Comparison of ENCODE assay signal across 11 cellular contexts in the genomic region with DNA sequence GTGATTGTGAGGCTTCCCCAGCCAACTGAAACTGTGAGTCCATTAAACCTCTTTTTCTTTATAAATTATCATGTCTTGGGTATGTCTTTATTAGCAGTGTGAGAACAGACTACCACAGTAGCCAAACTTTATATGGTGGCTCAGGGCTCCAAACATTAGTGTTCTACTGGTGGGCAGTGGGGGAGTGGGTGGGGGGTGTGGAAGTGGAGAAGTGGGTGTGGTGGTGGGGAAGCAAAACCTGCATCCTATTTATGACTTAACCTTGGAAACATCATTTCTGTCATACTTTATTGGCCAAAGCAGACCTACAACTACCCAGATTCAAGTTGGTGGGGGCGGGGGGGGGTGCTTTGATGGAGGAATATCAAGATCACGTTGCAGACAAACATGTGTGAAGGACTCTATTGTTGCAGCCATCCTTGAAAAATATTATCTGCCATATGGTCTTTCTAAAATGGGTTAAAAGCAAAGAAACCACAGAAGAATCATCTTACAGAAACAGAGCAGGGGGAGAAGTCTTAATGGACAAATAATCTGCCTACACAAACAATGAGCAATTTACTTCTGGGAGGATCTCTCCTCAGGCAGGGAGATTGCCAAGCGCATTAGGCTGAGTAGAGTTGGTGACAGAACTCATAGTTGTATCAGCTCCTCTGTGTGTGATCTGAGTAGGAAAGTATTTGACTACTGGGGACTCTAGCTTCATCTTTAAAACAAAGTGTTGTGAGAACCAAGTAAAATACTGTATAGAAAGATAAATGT. TPM values are rescaled to one million over a fixed set of nuclear protein-coding genes. Genes with fewer than 3 reads are reported as not detected.
DNase-seq lines count a peak whose midpoint lies in the region; ATAC-seq, FAIRE-seq and TF ChIP-seq lines count a peak whose summit lies in the region.
"Had no signal": no experiment of that assay in that cellular context is flagged by ENCODE, and none has a peak within 500 bp of the region (broad histone marks: within the 10 kb centered on the region; RNA-seq: fewer than 3 reads in every experiment).

No MANE protein-coding gene starts in this region.

- H2AFZ ChIP-seq in HepG2 (ENCODE audit: low read length), result no peak overlapping the region
- H2AFZ ChIP-seq in hepatocyte, result peak overlapping the region; percentile 85

- TF ChIP-seq POLR2A in HepG2 (IDR thresholded peaks at IDR 0.05; ENCODE audit: insufficient read depth in 1 of 2, low read depth in 2 of 2, low read length in 2 of 2) (no peak), right lobe of liver (IDR thresholded peaks at IDR 0.05) (no peak)

- H3K4me3 Mint-ChIP-seq in T-helper 17 cell, result peak overlapping the region; percentile 98

- no peak for FAIRE-seq in HepG2 (lab: Jason Lieb, UNC)
- FAIRE-seq in frontal cortex (lab: Jason Lieb, UNC), result no peak
- FAIRE-seq: H54 had no signal

- H3K9ac ChIP-seq in HepG2 (ENCODE audit: insufficient read depth, low read depth, low read length), result peak overlapping the region; percentile 95

- peaks cover 0 to 6% of the 10 kb centered on the region in 2 experiments; a peak in 3 of 5 replicates for H3K27me3 ChIP-seq in HepG2 (ENCODE audit: control insufficient read depth in 1 of 2, insufficient read depth in 2 of 2, low read length in 2 of 2)
- no peaks in the 10 kb centered on the region for H3K27me3 ChIP-seq in right lobe of liver
- H3K27me3 ChIP-seq in hepatocyte, result no peaks in the 10 kb centered on the region

- H4K20me1 ChIP-seq in HepG2 (ENCODE audit: insufficient read depth, low read length) (no peaks in the 10 kb centered on the region), hepatocyte (ENCODE audit: insufficient read depth, poor library complexity, severe bottlenecking) (no peaks in the 10 kb centered on the region)

- H3K9me3 ChIP-seq in HepG2 (ENCODE audit: low read length), result no peaks in the 10 kb centered on the region
- H3K9me3 ChIP-seq in right lobe of liver, result no peaks in the 10 kb centered on the region
- H3K9me3 ChIP-seq in T-helper 17 cell (ENCODE audit: control insufficient read depth, low read length, poor library complexity, severe bottlenecking), result no peaks in the 10 kb centered on the region
- no peaks in the 10 kb centered on the region for H3K9me3 ChIP-seq in hepatocyte (ENCODE audit: low read depth)

- H3K27me3 Mint-ChIP-seq in T-helper 17 cell, result peaks cover 4% of the 10 kb centered on the region

- BruUV-seq in HepG2 (replicated peaks; lab: Mats Ljungman, UMichigan), result no TSS peak

- H3K27ac ChIP-seq in HepG2 (ENCODE audit: extremely low read length, insufficient read depth, low read length), result peak overlapping the region; percentile 100
- H3K27ac ChIP-seq in right lobe of liver, result peak overlapping the region in 1 of 3 donors; percentile 83
- H3K27ac ChIP-seq in hepatocyte, result peak overlapping the region; percentile 95

- in situ Hi-C loops in HepG2 (cut with HindIII; ENCODE audit: extremely low pct_ligation_motif_present, low pct_unique_long_range_greater_than_20kb), result no loop called here
- in situ Hi-C loops in ACHN (cut with HindIII; ENCODE audit: low pct_ligation_motif_present, low pct_unique_long_range_greater_than_20kb, low sequenced_read_pairs), result no loop called here

- TF ChIP-seq CTCF in HepG2 (CRISPR knock-in tag; IDR thresholded peaks at IDR 0.05) (no peak), right lobe of liver (IDR thresholded peaks at IDR 0.05) (no peak), hepatocyte (IDR thresholded peaks at IDR 0.05; ENCODE audit: poor library complexity) (no peak)

- peak overlapping the region in 1 of 3 experiments; percentile 98; a peak in 3 of 6 replicates for H3K4me3 ChIP-seq in HepG2 (replicated peaks in 1 of 3; ENCODE audit: insufficient read depth in 1 of 3, low read depth in 2 of 3, low read length in 3 of 3)
- no peak overlapping the region for H3K4me3 ChIP-seq in right lobe of liver
- no peak overlapping the region for H3K4me3 ChIP-seq in hepatocyte

- peaks cover 28% of the 10 kb centered on the region for H3K79me2 ChIP-seq in HepG2 (ENCODE audit: insufficient read depth, low read length)
- H3K79me2 ChIP-seq in hepatocyte, result peaks cover 25% of the 10 kb centered on the region

- H3K9me2 ChIP-seq in hepatocyte (replicated peaks; ENCODE audit: insufficient read depth), result no peaks in the 10 kb centered on the region

- H3K4me1 ChIP-seq in HepG2 (ENCODE audit: insufficient read depth, low read length) (peaks cover 53% of the 10 kb centered on the region), right lobe of liver (peaks cover 0 to 15% (median 0%) of the 10 kb centered on the region in 4 donors), hepatocyte (ENCODE audit: insufficient read depth) (peaks cover 6% of the 10 kb centered on the region)

- H3K36me3 Mint-ChIP-seq in T-helper 17 cell (ENCODE audit: low read depth), result peaks cover 10% of the 10 kb centered on the region

- peak overlapping the region; percentile 99 for H3K27ac Mint-ChIP-seq in T-helper 17 cell

- ATAC-seq in HepG2 (no peak), right lobe of liver (no peak), T-helper 17 cell (no peak)

- H3K36me3 ChIP-seq in HepG2 (replicated peaks in 1 of 2; ENCODE audit: control insufficient read depth in 1 of 2, insufficient read depth in 2 of 2, low read length in 2 of 2), result peaks cover 4 to 11% of the 10 kb centered on the region in 2 experiments
- peaks cover 0 to 11% (median 4%) of the 10 kb centered on the region in 4 donors for H3K36me3 ChIP-seq in right lobe of liver
- no peaks in the 10 kb centered on the region for H3K36me3 ChIP-seq in hepatocyte (replicated peaks; ENCODE audit: insufficient read depth, low read depth)

- CTCF ChIA-PET in HepG2 (lab: Yijun Ruan, JAX; ENCODE audit: low intra/inter-chr PET ratio, low total read pairs), result no interaction called here

- H3K4me2 ChIP-seq in HepG2 (ENCODE audit: low read depth, low read length) (peak overlapping the region; percentile 90), hepatocyte (peak overlapping the region; percentile 88)

- 92% methylated on average over 3 of the region's 3 CpGs for WGBS in HepG2 (ENCODE audit: low lambda C conversion rate)
- 81% methylated on average over 3 of the region's 3 CpGs for WGBS in right lobe of liver (ENCODE audit: insufficient coverage, low coverage, low lambda C conversion rate, missing lambda C conversion rate)
- 55% methylated on average over 3 of the region's 3 CpGs for WGBS in hepatocyte (ENCODE audit: low lambda C conversion rate, missing lambda C conversion rate)

- intact Hi-C loops in HepG2 (cut with micrococcal nuclease; ENCODE audit: unreplicated experiment) (no loop called here), right lobe of liver (cut with DNase I) (no loop called here)

- POLR2A ChIA-PET in HepG2 (lab: Yijun Ruan, JAX), result interaction anchor here (0.7 to 1.5 kb wide), 4 partner anchors 8 to 1554 kb away, joined by 3 to 8 read pairs (median 4); no protein-coding TSS in a partner anchor

- no peak for DNase-seq in HepG2 (ENCODE audit: low spot score)
- DNase-seq in right lobe of liver, result no peak
- no peak for DNase-seq in T-helper 17 cell
- no peak for DNase-seq in hepatocyte (ENCODE audit: low spot score)
- no peak for DNase-seq in dedifferentiated amniotic fluid mesenchymal stem cell (ENCODE audit: extremely low spot score)
- no peak for DNase-seq in ACHN
- no peak for DNase-seq in frontal cortex (ENCODE audit: low spot score in 2 of 2)
- no peak for DNase-seq in DMS153 treated with DMSO at 0.1 percent for 48 hours (lab: John Stamatoyannopoulos, UW; ENCODE audit: unreplicated experiment)
- DNase-seq: effector CD8-positive, alpha-beta T cell; NCI-H1048 had no signal

- H3K4me1 Mint-ChIP-seq in T-helper 17 cell, result peaks cover 23% of the 10 kb centered on the region

- no peak for TF ChIP-seq RAD21 in HepG2 (CRISPR knock-in tag; IDR thresholded peaks at IDR 0.05)

- TF ChIP-seq EP300 in HepG2 (IDR thresholded peaks at IDR 0.05; ENCODE audit: low read depth in 2 of 2, low read length in 2 of 2), result no peak
- TF ChIP-seq EP300 in HepG2 (CRISPR knock-in tag; IDR thresholded peaks at IDR 0.05; ENCODE audit: borderline replicate concordance), result no peak

TF ChIP-seq in HepG2, 621 proteins besides CTCF, POLR2A, EP300 and RAD21 (continues in another document):
- TF ChIP-seq, protein P1, sequence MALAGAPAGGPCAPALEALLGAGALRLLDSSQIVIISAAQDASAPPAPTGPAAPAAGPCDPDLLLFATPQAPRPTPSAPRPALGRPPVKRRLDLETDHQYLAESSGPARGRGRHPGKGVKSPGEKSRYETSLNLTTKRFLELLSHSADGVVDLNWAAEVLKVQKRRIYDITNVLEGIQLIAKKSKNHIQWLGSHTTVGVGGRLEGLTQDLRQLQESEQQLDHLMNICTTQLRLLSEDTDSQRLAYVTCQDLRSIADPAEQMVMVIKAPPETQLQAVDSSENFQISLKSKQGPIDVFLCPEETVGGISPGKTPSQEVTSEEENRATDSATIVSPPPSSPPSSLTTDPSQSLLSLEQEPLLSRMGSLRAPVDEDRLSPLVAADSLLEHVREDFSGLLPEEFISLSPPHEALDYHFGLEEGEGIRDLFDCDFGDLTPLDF (CRISPR knock-in tag; IDR thresholded peaks at IDR 0.05), result no peak
- TF ChIP-seq ZBTB42 (CRISPR knock-in tag; IDR thresholded peaks at IDR 0.05), result no peak

RNA-seq across cellular contexts. Expression of a gene that starts 1.4 kb away (rescaled TPM):
- total RNA-seq in HepG2 (2016; rRNA removed; fragmentation: Illumina TruSeq; extraction: Trizol) (70.2 and 123 TPM in 2 replicates), right lobe of liver (10 to 100 TPM; 10.1 to 47.3 (median 16.6) TPM), T-helper 17 cell (10 to 100 TPM; 24.8 to 26.9 TPM), hepatocyte (54.8 and 64.0 TPM in 2 replicates), frontal cortex (79.1 TPM)
- 8.8 and 9.3 TPM in 2 replicates for total RNA-seq in HepG2 (2016; cell fraction: cytosol; rRNA removed; fragmentation: Illumina TruSeq; extraction: Trizol; ENCODE audit: low read depth)
- 72.3 and 120 TPM in 2 replicates for total RNA-seq in HepG2 (2016; cell fraction: insoluble cytoplasmic fraction; rRNA removed; fragmentation: Illumina TruSeq; extraction: Trizol)
- total RNA-seq in HepG2 (2016; cell fraction: membrane; rRNA removed; fragmentation: Illumina TruSeq; extraction: Trizol), result 19.5 and 24.8 TPM in 2 replicates
- total RNA-seq in HepG2 (2016; cell fraction: nucleus; rRNA removed; fragmentation: Illumina TruSeq; extraction: Trizol), result 30.4 and 38.7 TPM in 2 replicates
- polyA plus RNA-seq in HepG2 (2011; rRNA removed) (41.5 and 65.9 TPM in 2 replicates), hepatocyte (60.4 and 63.4 TPM in 2 replicates)
- 91.4 and 116 TPM in 2 replicates for polyA plus RNA-seq in HepG2 (2011; cell fraction: cytosol; rRNA removed)
- 69.5 and 74.4 TPM in 2 replicates for polyA plus RNA-seq in HepG2 (2011; cell fraction: nucleus; rRNA removed)
- polyA plus RNA-seq in HepG2 (2012), result 41.8 and 49.2 TPM in 2 replicates
- 5.8 and 6.8 TPM in 2 replicates for polyA plus RNA-seq in HepG2 (2016; cell fraction: cytosol; fragmentation: Illumina TruSeq; extraction: Trizol; ENCODE audit: low read depth)
- polyA plus RNA-seq in HepG2 (2016; cell fraction: insoluble cytoplasmic fraction; fragmentation: Illumina TruSeq; extraction: Trizol; ENCODE audit: low read depth), result 109 and 113 TPM in 2 replicates
- polyA plus RNA-seq in HepG2 (2016; cell fraction: membrane; fragmentation: Illumina TruSeq; extraction: Trizol; ENCODE audit: low read depth), result 13.3 and 14.4 TPM in 2 replicates
- 50.1 and 55.0 TPM in 2 replicates for polyA plus RNA-seq in HepG2 (2016; cell fraction: nucleus; fragmentation: Illumina TruSeq; extraction: Trizol; ENCODE audit: insufficient read depth, low read depth)
- 25.9 and 26.0 TPM in 2 replicates for polyA minus RNA-seq in HepG2 (2011; rRNA and poly(A)+ RNA removed; ENCODE audit: low replicate concordance)
- polyA minus RNA-seq in HepG2 (2011; cell fraction: cytosol; rRNA and poly(A)+ RNA removed), result 25.7 and 29.7 TPM in 2 replicates
- polyA minus RNA-seq in HepG2 (2011; cell fraction: nucleus; rRNA and poly(A)+ RNA removed), result 43.4 and 44.1 TPM in 2 replicates
